18 cellular contexts compared by ENCODE assay signal in genomic region chr2:32061430-32061829, GRCh38. TPM values are rescaled to one million over a fixed set of nuclear protein-coding genes. Genes with fewer than 3 reads are reported as not detected.
DNase-seq lines count a peak whose midpoint lies in the region; ATAC-seq, FAIRE-seq and TF ChIP-seq lines count a peak whose summit lies in the region.
"Had no signal": no experiment of that assay in that cellular context is flagged by ENCODE, and none has a peak within 500 bp of the region (broad histone marks: within the 10 kb centered on the region; RNA-seq: fewer than 3 reads in every experiment).

No MANE protein-coding gene starts in this region.

- CTCF ChIA-PET in HepG2 (lab: Yijun Ruan, JAX; ENCODE audit: low intra/inter-chr PET ratio, low total read pairs) (no interaction called here), SK-N-SH (lab: Yijun Ruan, JAX) (interaction anchor here (3.5 kb wide), 1 partner anchor 104 kb away, joined by 13 read pairs; the partner anchor contains the start of gene SLC30A6)
- CTCF ChIA-PET in naive thymus-derived CD4-positive, alpha-beta T cell (lab: Charles Lee) = no interaction called here

- peaks cover 7% of the 10 kb centered on the region for H3F3A ChIP-seq in SK-N-SH (replicated peaks; ENCODE audit: insufficient read depth)

- ATAC-seq in HepG2 = no peak
- ATAC-seq in right lobe of liver = no peak
- ATAC-seq in naive thymus-derived CD4-positive, alpha-beta T cell = no peak
- ATAC-seq in GM18520 (IDR thresholded peaks at IDR 0.05; ENCODE audit: unreplicated experiment) = no peak
- ATAC-seq: left lung had no signal

- peak overlapping the region; percentile 95 for H3K4me2 ChIP-seq in HepG2 (ENCODE audit: low read depth, low read length)
- H3K4me2 ChIP-seq in SK-N-SH = no peak overlapping the region

- H3K9me3 ChIP-seq in HepG2 (ENCODE audit: low read length) (no peaks in the 10 kb centered on the region), right lobe of liver (no peaks in the 10 kb centered on the region), BE2C (no peaks in the 10 kb centered on the region), SK-N-SH (no peaks in the 10 kb centered on the region)
- H3K9me3 ChIP-seq in naive thymus-derived CD4-positive, alpha-beta T cell (ENCODE audit: control insufficient read depth in 2 of 3, low read length in 3 of 3) = no peaks in the 10 kb centered on the region
- H3K9me3 ChIP-seq: left lung, sigmoid colon, tibial artery had no signal

- H3K36me3 ChIP-seq in HepG2 (replicated peaks in 1 of 2; ENCODE audit: control insufficient read depth in 1 of 2, insufficient read depth in 2 of 2, low read length in 2 of 2) = no peaks in the 10 kb centered on the region
- H3K36me3 ChIP-seq in right lobe of liver = no peaks in the 10 kb centered on the region
- peaks cover 0 to 4% (median 0%) of the 10 kb centered on the region in 3 experiments for H3K36me3 ChIP-seq in naive thymus-derived CD4-positive, alpha-beta T cell (ENCODE audit: control insufficient read depth in 2 of 3, insufficient read depth in 3 of 3, low read length in 3 of 3)
- H3K36me3 ChIP-seq in BE2C = no peaks in the 10 kb centered on the region
- peaks cover 0 to 3% of the 10 kb centered on the region in 2 experiments for H3K36me3 ChIP-seq in SK-N-SH (replicated peaks in 1 of 2; ENCODE audit: control insufficient read depth in 1 of 2, insufficient read depth in 2 of 2, low read length in 1 of 2)
- H3K36me3 ChIP-seq: sigmoid colon, tibial artery had no signal

- TF ChIP-seq CTCF in HepG2 (CRISPR knock-in tag; IDR thresholded peaks at IDR 0.05) (peak; percentile 42), right lobe of liver (IDR thresholded peaks at IDR 0.05) (no peak), BE2C (IDR thresholded peaks at IDR 0.05; ENCODE audit: low read depth, low read length) (no peak), SK-N-SH (IDR thresholded peaks at IDR 0.05) (no peak)

- peak; percentile 50 for DNase-seq in HepG2 (ENCODE audit: low spot score)
- DNase-seq in right lobe of liver = no peak
- no peak for DNase-seq in activated T-helper 1 cell treated with anti-CD3 and anti-CD28 coated beads, Interleukin-12 subunit alpha, Interleukin-12 subunit beta, Interleukin-2, Interleukin-4 antibody, amounts not matched to agents 30 ng/mL and 10 ng/mL and 1 ng/mL, durations not matched to agents 14 hours and 24 hours and 36 hours (ENCODE audit: low spot score)
- no peak for DNase-seq in naive thymus-derived CD4-positive, alpha-beta T cell
- no peak for DNase-seq in BE2C
- DNase-seq in SK-N-SH = no peak
- DNase-seq: activated gamma-delta T cell; anterior cingulate cortex; H9; left lung; NCI-H1417; NCI-H526 treated with DMSO at 0.1 percent for 48 hours; sigmoid colon; stimulated activated naive CD4-positive, alpha-beta T cell; SW 1271; tibial artery had no signal

- WGBS in HepG2 (ENCODE audit: low lambda C conversion rate) = 35% methylated on average over 8 of the region's 8 CpGs
- 96% methylated on average over 8 of the region's 8 CpGs for WGBS in right lobe of liver (ENCODE audit: insufficient coverage, low coverage, low lambda C conversion rate, missing lambda C conversion rate)
- 95% methylated on average over 8 of the region's 8 CpGs for WGBS in SK-N-SH (ENCODE audit: low lambda C conversion rate)

- in situ Hi-C loops in HepG2 (cut with HindIII; ENCODE audit: extremely low pct_ligation_motif_present, low pct_unique_long_range_greater_than_20kb) = no loop called here

- no peak overlapping the region for H3K27ac Mint-ChIP-seq in activated T-helper 1 cell treated with anti-CD3 and anti-CD28 coated beads, Interleukin-12 subunit alpha, Interleukin-12 subunit beta, Interleukin-2, Interleukin-4 antibody, amounts not matched to agents 30 ng/mL and 10 ng/mL and 1 ng/mL, durations not matched to agents 14 hours and 24 hours and 36 hours
- H3K27ac Mint-ChIP-seq in naive thymus-derived CD4-positive, alpha-beta T cell = peak overlapping the region in 3 of 9 donors; percentile 25 to 57 (median 36)

- H3K4me1 ChIP-seq in HepG2 (ENCODE audit: insufficient read depth, low read length) (peaks cover 38% of the 10 kb centered on the region), right lobe of liver (peaks cover 0 to 14% (median 2%) of the 10 kb centered on the region in 4 donors), BE2C (no peaks in the 10 kb centered on the region), SK-N-SH (ENCODE audit: control insufficient read depth in 1 of 2, insufficient read depth in 2 of 2, low read depth in 1 of 2, low read length in 1 of 2) (peaks cover 9 to 10% of the 10 kb centered on the region in 2 experiments; a peak in 3 of 4 replicates)
- H3K4me1 ChIP-seq in naive thymus-derived CD4-positive, alpha-beta T cell (ENCODE audit: control insufficient read depth in 2 of 2, insufficient read depth in 2 of 2, low read length in 2 of 2) = peaks cover 5 to 15% of the 10 kb centered on the region in 2 donors

- H3K9ac ChIP-seq in HepG2 (ENCODE audit: insufficient read depth, low read depth, low read length) = peak overlapping the region; percentile 91
- H3K9ac ChIP-seq in SK-N-SH = no peak overlapping the region
- H3K9ac ChIP-seq: parathyroid adenoma had no signal

- peaks cover 31% of the 10 kb centered on the region for H3K4me1 Mint-ChIP-seq in activated T-helper 1 cell treated with anti-CD3 and anti-CD28 coated beads, Interleukin-12 subunit alpha, Interleukin-12 subunit beta, Interleukin-2, Interleukin-4 antibody, amounts not matched to agents 30 ng/mL and 10 ng/mL and 1 ng/mL, durations not matched to agents 14 hours and 24 hours and 36 hours (ENCODE audit: low read depth)
- peaks cover 21 to 34% (median 25%) of the 10 kb centered on the region in 7 donors for H3K4me1 Mint-ChIP-seq in naive thymus-derived CD4-positive, alpha-beta T cell

- no peak for FAIRE-seq in HepG2 (lab: Jason Lieb, UNC)

- H4K20me1 ChIP-seq in HepG2 (ENCODE audit: insufficient read depth, low read length) = no peaks in the 10 kb centered on the region
- no peaks in the 10 kb centered on the region for H4K20me1 ChIP-seq in SK-N-SH (ENCODE audit: insufficient read depth)

- H3K36me3 Mint-ChIP-seq in activated T-helper 1 cell treated with anti-CD3 and anti-CD28 coated beads, Interleukin-12 subunit alpha, Interleukin-12 subunit beta, Interleukin-2, Interleukin-4 antibody, amounts not matched to agents 30 ng/mL and 10 ng/mL and 1 ng/mL, durations not matched to agents 14 hours and 24 hours and 36 hours (ENCODE audit: low read depth) = peaks cover 4% of the 10 kb centered on the region
- peaks cover 0 to 7% (median 5%) of the 10 kb centered on the region in 5 donors for H3K36me3 Mint-ChIP-seq in naive thymus-derived CD4-positive, alpha-beta T cell

- no peaks in the 10 kb centered on the region for H3K9me2 ChIP-seq in SK-N-SH

- peak overlapping the region; percentile 75 to 95 (median 87) for H3K4me3 ChIP-seq in HepG2 (replicated peaks in 1 of 3; ENCODE audit: insufficient read depth in 1 of 3, low read depth in 2 of 3, low read length in 3 of 3)
- no peak overlapping the region for H3K4me3 ChIP-seq in right lobe of liver
- no peak overlapping the region for H3K4me3 ChIP-seq in naive thymus-derived CD4-positive, alpha-beta T cell (ENCODE audit: low read length)
- H3K4me3 ChIP-seq in BE2C (ENCODE audit: low read depth, low read length) = no peak overlapping the region
- H3K4me3 ChIP-seq in SK-N-SH (ENCODE audit: low read depth in 2 of 2, low read length in 1 of 2) = no peak overlapping the region

- no TSS peak for BruUV-seq in HepG2 (replicated peaks; lab: Mats Ljungman, UMichigan)

- peaks cover 6% of the 10 kb centered on the region for H3K27me3 Mint-ChIP-seq in activated T-helper 1 cell treated with anti-CD3 and anti-CD28 coated beads, Interleukin-12 subunit alpha, Interleukin-12 subunit beta, Interleukin-2, Interleukin-4 antibody, amounts not matched to agents 30 ng/mL and 10 ng/mL and 1 ng/mL, durations not matched to agents 14 hours and 24 hours and 36 hours (ENCODE audit: insufficient read depth)
- peaks cover 0 to 3% (median 0%) of the 10 kb centered on the region in 5 donors for H3K27me3 Mint-ChIP-seq in naive thymus-derived CD4-positive, alpha-beta T cell

- no peak for TF ChIP-seq RAD21 in HepG2 (CRISPR knock-in tag; IDR thresholded peaks at IDR 0.05)
- TF ChIP-seq RAD21 in SK-N-SH (IDR thresholded peaks at IDR 0.05; ENCODE audit: low read length) = no peak

- TF ChIP-seq EP300 in HepG2 (IDR thresholded peaks at IDR 0.05; ENCODE audit: low read depth in 2 of 2, low read length in 2 of 2) (no peak), HepG2 (CRISPR knock-in tag; IDR thresholded peaks at IDR 0.05; ENCODE audit: borderline replicate concordance) (no peak), SK-N-SH (IDR thresholded peaks at IDR 0.05; ENCODE audit: borderline replicate concordance in 1 of 2, low read depth in 1 of 2, low read length in 1 of 2) (no peak)

- no peaks in the 10 kb centered on the region for H3K9me3 Mint-ChIP-seq in activated T-helper 1 cell treated with anti-CD3 and anti-CD28 coated beads, Interleukin-12 subunit alpha, Interleukin-12 subunit beta, Interleukin-2, Interleukin-4 antibody, amounts not matched to agents 30 ng/mL and 10 ng/mL and 1 ng/mL, durations not matched to agents 14 hours and 24 hours and 36 hours
- H3K9me3 Mint-ChIP-seq in naive thymus-derived CD4-positive, alpha-beta T cell = peaks cover 0 to 2% (median 0%) of the 10 kb centered on the region in 11 donors
- H3K9me3 Mint-ChIP-seq: H9 had no signal

- POLR2A ChIA-PET in HepG2 (lab: Yijun Ruan, JAX) = interaction anchor here (0.8 to 3.9 kb wide), 7 partner anchors 20 to 104 kb away, joined by 3 to 146 read pairs (median 11); partner anchors contain the start of genes DPY30, MEMO1 and SLC30A6
- POLR2A ChIA-PET in naive thymus-derived CD4-positive, alpha-beta T cell (lab: Charles Lee) = interaction anchor here (0.6 to 5.3 kb wide), 3 partner anchors 22 to 160 kb away, joined by 3 to 82 read pairs (median 9); partner anchors contain the start of gene DPY30
- POLR2A ChIA-PET in SK-N-SH (lab: Yijun Ruan, JAX) = no interaction called here

- H3K27ac ChIP-seq in HepG2 (ENCODE audit: extremely low read length, insufficient read depth, low read length) (peak overlapping the region; percentile 95), right lobe of liver (no peak overlapping the region), SK-N-SH (ENCODE audit: low read depth in 2 of 2, low read length in 1 of 2) (no peak overlapping the region)
- H3K27ac ChIP-seq in naive thymus-derived CD4-positive, alpha-beta T cell (ENCODE audit: low read depth, low read length) = no peak overlapping the region

- H3K27me3 ChIP-seq in HepG2 (ENCODE audit: control insufficient read depth in 1 of 2, insufficient read depth in 2 of 2, low read length in 2 of 2) (no peaks in the 10 kb centered on the region; a peak in 1 of 5 replicates), right lobe of liver (no peaks in the 10 kb centered on the region), BE2C (no peaks in the 10 kb centered on the region), SK-N-SH (ENCODE audit: insufficient read depth) (no peaks in the 10 kb centered on the region)
- no peaks in the 10 kb centered on the region for H3K27me3 ChIP-seq in naive thymus-derived CD4-positive, alpha-beta T cell (ENCODE audit: control insufficient read depth in 2 of 2, insufficient read depth in 2 of 2, low read length in 2 of 2)
- H3K27me3 ChIP-seq: left lung, sigmoid colon, tibial artery had no signal

- peaks cover 13% of the 10 kb centered on the region for H3K79me2 ChIP-seq in HepG2 (ENCODE audit: insufficient read depth, low read length)
- peaks cover 21% of the 10 kb centered on the region for H3K79me2 ChIP-seq in SK-N-SH (ENCODE audit: insufficient read depth)

- H3K4me3 Mint-ChIP-seq in activated T-helper 1 cell treated with anti-CD3 and anti-CD28 coated beads, Interleukin-12 subunit alpha, Interleukin-12 subunit beta, Interleukin-2, Interleukin-4 antibody, amounts not matched to agents 30 ng/mL and 10 ng/mL and 1 ng/mL, durations not matched to agents 14 hours and 24 hours and 36 hours = peak overlapping the region; percentile 62
- H3K4me3 Mint-ChIP-seq in naive thymus-derived CD4-positive, alpha-beta T cell = peak overlapping the region in 9 of 10 donors; percentile 31 to 91 (median 58)

- intact Hi-C loops in HepG2 (cut with micrococcal nuclease; ENCODE audit: unreplicated experiment) (loop anchor here (5.0 to 10.0 kb wide), 2 partner anchors 137 to 266 kb away; no protein-coding TSS in a partner anchor), right lobe of liver (cut with DNase I) (no loop called here)
- intact Hi-C loops in activated T-helper 1 cell treated with anti-CD3 and anti-CD28 coated beads, Interleukin-12 subunit alpha, Interleukin-12 subunit beta, Interleukin-2, Interleukin-4 antibody, amounts not matched to agents 30 ng/mL and 10 ng/mL and 1 ng/mL, durations not matched to agents 14 hours and 24 hours and 36 hours (cut with micrococcal nuclease) = loop anchor here (5.0 kb wide), 3 partner anchors 104 to 1349 kb away; no protein-coding TSS in a partner anchor
- intact Hi-C loops in naive thymus-derived CD4-positive, alpha-beta T cell (cut with micrococcal nuclease) = loop anchor here in 1 of 2 donors (5.0 kb wide), 3 partner anchors 76 to 1914 kb away; partner anchors contain the start of gene YPEL5

- TF ChIP-seq POLR2A in HepG2 (IDR thresholded peaks at IDR 0.05; ENCODE audit: insufficient read depth in 1 of 2, low read depth in 2 of 2, low read length in 2 of 2) = no peak
- TF ChIP-seq POLR2A in right lobe of liver (IDR thresholded peaks at IDR 0.05) = no peak

- H2AFZ ChIP-seq in HepG2 (ENCODE audit: low read length) (peak overlapping the region; percentile 16), SK-N-SH (ENCODE audit: low read depth) (no peak overlapping the region)

RNA-seq across cellular contexts. Expression of gene SPAST, which starts 1.9 kb away (rescaled TPM):
- total RNA-seq in HepG2 (2016; rRNA removed; fragmentation: Illumina TruSeq; extraction: Trizol) = 40.4 and 41.5 TPM in 2 replicates
- total RNA-seq in HepG2 (2016; cell fraction: cytosol; rRNA removed; fragmentation: Illumina TruSeq; extraction: Trizol; ENCODE audit: low read depth) = 23.2 and 26.1 TPM in 2 replicates
- 37.5 and 39.9 TPM in 2 replicates for total RNA-seq in HepG2 (2016; cell fraction: insoluble cytoplasmic fraction; rRNA removed; fragmentation: Illumina TruSeq; extraction: Trizol)
- total RNA-seq in HepG2 (2016; cell fraction: membrane; rRNA removed; fragmentation: Illumina TruSeq; extraction: Trizol) = 33.7 and 34.4 TPM in 2 replicates
- 24.5 and 29.2 TPM in 2 replicates for total RNA-seq in HepG2 (2016; cell fraction: nucleus; rRNA removed; fragmentation: Illumina TruSeq; extraction: Trizol)
- 8.1 and 11.5 TPM in 2 replicates for polyA plus RNA-seq in HepG2 (2011; rRNA removed)
- polyA plus RNA-seq in HepG2 (2011; cell fraction: cytosol; rRNA removed) = 4.7 and 7.3 TPM in 2 replicates
- polyA plus RNA-seq in HepG2 (2011; cell fraction: nucleus; rRNA removed) = 3.2 and 3.8 TPM in 2 replicates
- polyA plus RNA-seq in HepG2 (2012) = 11.4 and 14.0 TPM in 2 replicates
- 2.0 and 2.8 TPM in 2 replicates for polyA plus RNA-seq in HepG2 (2016; cell fraction: cytosol; fragmentation: Illumina TruSeq; extraction: Trizol; ENCODE audit: low read depth)
- 20.2 and 21.0 TPM in 2 replicates for polyA plus RNA-seq in HepG2 (2016; cell fraction: insoluble cytoplasmic fraction; fragmentation: Illumina TruSeq; extraction: Trizol; ENCODE audit: low read depth)
- polyA plus RNA-seq in HepG2 (2016; cell fraction: membrane; fragmentation: Illumina TruSeq; extraction: Trizol; ENCODE audit: low read depth) = 8.6 and 9.2 TPM in 2 replicates
- 18.4 and 19.9 TPM in 2 replicates for polyA plus RNA-seq in HepG2 (2016; cell fraction: nucleus; fragmentation: Illumina TruSeq; extraction: Trizol; ENCODE audit: insufficient read depth, low read depth)
- 5.2 and 7.0 TPM in 2 replicates for polyA minus RNA-seq in HepG2 (2011; rRNA and poly(A)+ RNA removed; ENCODE audit: low replicate concordance)
- 22.6 and 33.6 TPM in 2 replicates for polyA minus RNA-seq in HepG2 (2011; cell fraction: cytosol; rRNA and poly(A)+ RNA removed)
- polyA minus RNA-seq in HepG2 (2011; cell fraction: nucleus; rRNA and poly(A)+ RNA removed) = 16.0 and 20.1 TPM in 2 replicates
- 10 to 100 TPM in 1 of 6 experiments, 1 to 10 TPM in 5; 7.7 to 11.5 (median 9.1) TPM for total RNA-seq in right lobe of liver
- total RNA-seq in activated T-helper 1 cell treated with anti-CD3 and anti-CD28 coated beads, Interleukin-12 subunit alpha, Interleukin-12 subunit beta, Interleukin-2, Interleukin-4 antibody, amounts not matched to agents 30 ng/mL and 10 ng/mL and 1 ng/mL, durations not matched to agents 14 hours and 24 hours and 36 hours = 18.9 and 21.0 TPM in 2 replicates
- 10 to 100 TPM; 16.3 to 21.0 (median 20.3) TPM for total RNA-seq in naive thymus-derived CD4-positive, alpha-beta T cell
- polyA plus RNA-seq in naive thymus-derived CD4-positive, alpha-beta T cell = 10 to 100 TPM; 11.0 to 12.1 TPM
- 3.9 TPM for polyA plus RNA-seq in BE2C (2012; ENCODE audit: insufficient read depth, insufficient read length, low read depth)
- polyA plus RNA-seq in SK-N-SH (2012; rRNA removed) = 6.1 and 6.8 TPM in 2 replicates
- 10.6 and 12.7 TPM in 2 replicates for polyA plus RNA-seq in SK-N-SH (2012; cell fraction: cytosol; rRNA removed)
- polyA plus RNA-seq in SK-N-SH (2012; cell fraction: nucleus; rRNA removed) = 3.1 and 4.9 TPM in 2 replicates

RNA-seq across cellular contexts. Expression of gene DPY30, which starts 21.8 kb away (rescaled TPM):
- total RNA-seq in HepG2 (2016; rRNA removed; fragmentation: Illumina TruSeq; extraction: Trizol) = 118 and 165 TPM in 2 replicates
- 40.1 and 50.6 TPM in 2 replicates for total RNA-seq in HepG2 (2016; cell fraction: cytosol; rRNA removed; fragmentation: Illumina TruSeq; extraction: Trizol; ENCODE audit: low read depth)
- 124 and 177 TPM in 2 replicates for total RNA-seq in HepG2 (2016; cell fraction: insoluble cytoplasmic fraction; rRNA removed; fragmentation: Illumina TruSeq; extraction: Trizol)
- total RNA-seq in HepG2 (2016; cell fraction: membrane; rRNA removed; fragmentation: Illumina TruSeq; extraction: Trizol) = 59.4 and 69.6 TPM in 2 replicates
- total RNA-seq in HepG2 (2016; cell fraction: nucleus; rRNA removed; fragmentation: Illumina TruSeq; extraction: Trizol) = 49.2 and 53.2 TPM in 2 replicates
- 78.9 and 98.1 TPM in 2 replicates for polyA plus RNA-seq in HepG2 (2011; rRNA removed)
- polyA plus RNA-seq in HepG2 (2011; cell fraction: cytosol; rRNA removed) = 74.9 and 105 TPM in 2 replicates
- polyA plus RNA-seq in HepG2 (2011; cell fraction: nucleus; rRNA removed) = 24.3 and 28.3 TPM in 2 replicates
- polyA plus RNA-seq in HepG2 (2012) = 123 and 125 TPM in 2 replicates
- 42.4 and 55.4 TPM in 2 replicates for polyA plus RNA-seq in HepG2 (2016; cell fraction: cytosol; fragmentation: Illumina TruSeq; extraction: Trizol; ENCODE audit: low read depth)
- polyA plus RNA-seq in HepG2 (2016; cell fraction: insoluble cytoplasmic fraction; fragmentation: Illumina TruSeq; extraction: Trizol; ENCODE audit: low read depth) = 196 and 205 TPM in 2 replicates
- polyA plus RNA-seq in HepG2 (2016; cell fraction: membrane; fragmentation: Illumina TruSeq; extraction: Trizol; ENCODE audit: low read depth) = 59.7 and 72.0 TPM in 2 replicates
- polyA plus RNA-seq in HepG2 (2016; cell fraction: nucleus; fragmentation: Illumina TruSeq; extraction: Trizol; ENCODE audit: insufficient read depth, low read depth) = 83.1 and 84.8 TPM in 2 replicates
- polyA minus RNA-seq in HepG2 (2011; rRNA and poly(A)+ RNA removed; ENCODE audit: low replicate concordance) = 9.6 and 24.6 TPM in 2 replicates
- 31.1 and 32.5 TPM in 2 replicates for polyA minus RNA-seq in HepG2 (2011; cell fraction: cytosol; rRNA and poly(A)+ RNA removed)
- 18.8 and 27.2 TPM in 2 replicates for polyA minus RNA-seq in HepG2 (2011; cell fraction: nucleus; rRNA and poly(A)+ RNA removed)
- total RNA-seq in right lobe of liver = 10 to 100 TPM; 23.8 to 42.7 (median 34.7) TPM
- total RNA-seq in activated T-helper 1 cell treated with anti-CD3 and anti-CD28 coated beads, Interleukin-12 subunit alpha, Interleukin-12 subunit beta, Interleukin-2, Interleukin-4 antibody, amounts not matched to agents 30 ng/mL and 10 ng/mL and 1 ng/mL, durations not matched to agents 14 hours and 24 hours and 36 hours = 64.6 and 72.5 TPM in 2 replicates
- 10 to 100 TPM; 21.4 to 61.9 (median 45.6) TPM for total RNA-seq in naive thymus-derived CD4-positive, alpha-beta T cell
- polyA plus RNA-seq in naive thymus-derived CD4-positive, alpha-beta T cell = 100 to 1,000 TPM; 150 to 169 TPM
- polyA plus RNA-seq in BE2C (2012; ENCODE audit: insufficient read depth, insufficient read length, low read depth) = 99.9 TPM
- 130 and 155 TPM in 2 replicates for polyA plus RNA-seq in SK-N-SH (2012; rRNA removed)
- polyA plus RNA-seq in SK-N-SH (2012; cell fraction: cytosol; rRNA removed) = 174 and 220 TPM in 2 replicates
- 35.9 and 39.7 TPM in 2 replicates for polyA plus RNA-seq in SK-N-SH (2012; cell fraction: nucleus; rRNA removed)

RNA-seq across cellular contexts. Expression of gene MEMO1, which starts 50.6 kb away (rescaled TPM):
- 68.0 and 69.8 TPM in 2 replicates for total RNA-seq in HepG2 (2016; rRNA removed; fragmentation: Illumina TruSeq; extraction: Trizol)
- total RNA-seq in HepG2 (2016; cell fraction: cytosol; rRNA removed; fragmentation: Illumina TruSeq; extraction: Trizol; ENCODE audit: low read depth) = 140 and 144 TPM in 2 replicates
- 65.7 and 68.0 TPM in 2 replicates for total RNA-seq in HepG2 (2016; cell fraction: insoluble cytoplasmic fraction; rRNA removed; fragmentation: Illumina TruSeq; extraction: Trizol)
- total RNA-seq in HepG2 (2016; cell fraction: membrane; rRNA removed; fragmentation: Illumina TruSeq; extraction: Trizol) = 143 and 162 TPM in 2 replicates
- total RNA-seq in HepG2 (2016; cell fraction: nucleus; rRNA removed; fragmentation: Illumina TruSeq; extraction: Trizol) = 45.7 and 49.1 TPM in 2 replicates
- 69.3 and 81.6 TPM in 2 replicates for polyA plus RNA-seq in HepG2 (2011; rRNA removed)
- 51.1 and 54.3 TPM in 2 replicates for polyA plus RNA-seq in HepG2 (2011; cell fraction: cytosol; rRNA removed)
- polyA plus RNA-seq in HepG2 (2011; cell fraction: nucleus; rRNA removed) = 35.0 and 37.6 TPM in 2 replicates
- 80.1 and 81.8 TPM in 2 replicates for polyA plus RNA-seq in HepG2 (2012)
- polyA plus RNA-seq in HepG2 (2016; cell fraction: cytosol; fragmentation: Illumina TruSeq; extraction: Trizol; ENCODE audit: low read depth) = 152 and 156 TPM in 2 replicates
- 81.9 and 84.7 TPM in 2 replicates for polyA plus RNA-seq in HepG2 (2016; cell fraction: insoluble cytoplasmic fraction; fragmentation: Illumina TruSeq; extraction: Trizol; ENCODE audit: low read depth)
- 169 and 183 TPM in 2 replicates for polyA plus RNA-seq in HepG2 (2016; cell fraction: membrane; fragmentation: Illumina TruSeq; extraction: Trizol; ENCODE audit: low read depth)
- 55.9 and 58.9 TPM in 2 replicates for polyA plus RNA-seq in HepG2 (2016; cell fraction: nucleus; fragmentation: Illumina TruSeq; extraction: Trizol; ENCODE audit: insufficient read depth, low read depth)
- 33.0 and 51.0 TPM in 2 replicates for polyA minus RNA-seq in HepG2 (2011; rRNA and poly(A)+ RNA removed; ENCODE audit: low replicate concordance)
- polyA minus RNA-seq in HepG2 (2011; cell fraction: cytosol; rRNA and poly(A)+ RNA removed) = 36.1 and 40.9 TPM in 2 replicates
- polyA minus RNA-seq in HepG2 (2011; cell fraction: nucleus; rRNA and poly(A)+ RNA removed) = 48.9 and 60.9 TPM in 2 replicates
- total RNA-seq in right lobe of liver = 10 to 100 TPM; 19.6 to 28.0 (median 23.2) TPM
- 66.6 and 71.3 TPM in 2 replicates for total RNA-seq in activated T-helper 1 cell treated with anti-CD3 and anti-CD28 coated beads, Interleukin-12 subunit alpha, Interleukin-12 subunit beta, Interleukin-2, Interleukin-4 antibody, amounts not matched to agents 30 ng/mL and 10 ng/mL and 1 ng/mL, durations not matched to agents 14 hours and 24 hours and 36 hours
- total RNA-seq in naive thymus-derived CD4-positive, alpha-beta T cell = 10 to 100 TPM; 44.5 to 49.2 (median 47.9) TPM
- polyA plus RNA-seq in naive thymus-derived CD4-positive, alpha-beta T cell = 10 to 100 TPM; 18.7 to 27.8 TPM
- 34.4 TPM for polyA plus RNA-seq in BE2C (2012; ENCODE audit: insufficient read depth, insufficient read length, low read depth)
- 54.3 and 66.7 TPM in 2 replicates for polyA plus RNA-seq in SK-N-SH (2012; rRNA removed)
- 64.9 TPM in 2 replicates for polyA plus RNA-seq in SK-N-SH (2012; cell fraction: cytosol; rRNA removed)
- 27.5 and 56.0 TPM in 2 replicates for polyA plus RNA-seq in SK-N-SH (2012; cell fraction: nucleus; rRNA removed)

Comparison
In these comparisons a context has a peak if more than half of its experiments do, and no peak if none do; other contexts are left out.
1. H3K4me3 ChIP-seq: peak in HepG2 (3 of 3); none in right lobe of liver (0 of 3), naive thymus-derived CD4-positive, alpha-beta T cell (single experiment), BE2C (single experiment) and SK-N-SH (0 of 2).
2. intact Hi-C loops: an anchor here in HepG2 (5.0 to 10.0 kb wide) and activated T-helper 1 cell treated with anti-CD3 and anti-CD28 coated beads, Interleukin-12 subunit alpha, Interleukin-12 subunit beta, Interleukin-2, Interleukin-4 antibody, amounts not matched to agents 30 ng/mL and 10 ng/mL and 1 ng/mL, durations not matched to agents 14 hours and 24 hours and 36 hours (5.0 kb wide); none called in right lobe of liver.
3. Of the 25 proteins assayed by ChIP-seq in both HepG2 and SK-N-SH: peak only in HepG2: CTCF and RXRA; only in SK-N-SH: none; in both: none; in neither: 23.